ENCODE assay signal across 19 cellular contexts in the genomic region with DNA sequence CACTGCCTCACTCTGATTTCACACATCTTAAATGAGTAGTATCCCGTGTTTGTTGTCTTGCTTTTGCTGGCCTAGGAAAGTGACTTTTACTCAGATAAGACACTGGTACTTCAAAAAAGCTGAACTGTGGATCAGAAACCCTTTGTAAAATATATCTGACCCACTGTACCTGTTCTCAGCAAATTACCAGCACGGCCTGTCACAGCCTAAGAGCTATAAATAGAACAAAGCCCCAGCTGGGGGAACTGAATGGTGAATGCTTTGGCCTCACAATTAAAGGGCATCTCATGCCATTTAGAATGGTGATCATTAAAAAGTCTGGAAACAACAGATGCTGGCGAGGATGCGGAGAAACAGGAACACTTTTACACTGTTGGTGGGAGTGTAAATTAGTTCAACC.
"Had no signal": no experiment of that assay in that cellular context is flagged by ENCODE, and none has a peak within 500 bp of the region (broad histone marks: within the 10 kb centered on the region; RNA-seq: fewer than 3 reads in every experiment).

No MANE protein-coding gene starts in this region.

- H3K27ac ChIP-seq: pancreas, spleen, uterus had no signal

- DNase-seq: activated CD4-positive, alpha-beta memory T cell treated with anti-CD3 and anti-CD28 coated beads, Interleukin-2, amount 10 ng/mL, durations not matched to agents 7 days and 5 days; activated CD4-positive, alpha-beta T cell treated with anti-CD3 and anti-CD28 coated beads for 48 hours; activated CD4-positive, CD25-positive, alpha-beta regulatory T cell; activated CD8-positive, alpha-beta memory T cell treated with anti-CD3 and anti-CD28 coated beads, Interleukin-2, amount 10 ng/mL, durations not matched to agents 7 days and 5 days; activated naive CD4-positive, alpha-beta T cell treated with Interleukin-2 at 50 U/mL for 16 hours; activated T-cell treated with anti-CD3 and anti-CD28 coated beads, Interleukin-2, amount 50 U/mL, for 1 hour; cerebellar nuclear complex; effector CD8-positive, alpha-beta T cell; hypothalamus; mucosa of descending colon; naive B cell; pancreas; spleen; stimulated activated naive CD4-positive, alpha-beta T cell treated with Interleukin-2 at 50 U/mL for 16 hours; T1000; tibial artery; uterus had no signal

- H3K4me3 Mint-ChIP-seq: activated CD4-positive, alpha-beta memory T cell treated with anti-CD3 and anti-CD28 coated beads, Interleukin-2, amount 10 ng/mL, durations not matched to agents 7 days and 5 days; activated CD8-positive, alpha-beta memory T cell treated with anti-CD3 and anti-CD28 coated beads, Interleukin-2, amount 10 ng/mL, durations not matched to agents 7 days and 5 days; activated T-helper 17 cell treated with anti-CD3 and anti-CD28 coated beads, Interleukin-2, amount 50 U/mL, for 72 hours; memory B cell; naive B cell had no signal

- H3K4me3 ChIP-seq: mucosa of descending colon, pancreas, spleen, tibial artery, uterus had no signal

- H3K27ac Mint-ChIP-seq: activated CD4-positive, alpha-beta memory T cell treated with anti-CD3 and anti-CD28 coated beads, Interleukin-2, amount 10 ng/mL, durations not matched to agents 7 days and 5 days; activated CD8-positive, alpha-beta memory T cell treated with anti-CD3 and anti-CD28 coated beads, Interleukin-2, amount 10 ng/mL, durations not matched to agents 7 days and 5 days had no signal

- H3K36me3 ChIP-seq: uterus had no signal

- H3K9me3 ChIP-seq: mucosa of descending colon, pancreas, spleen, tibial artery, uterus had no signal

- H3K27me3 Mint-ChIP-seq: activated CD4-positive, alpha-beta memory T cell treated with anti-CD3 and anti-CD28 coated beads, Interleukin-2, amount 10 ng/mL, durations not matched to agents 7 days and 5 days; activated CD8-positive, alpha-beta memory T cell treated with anti-CD3 and anti-CD28 coated beads, Interleukin-2, amount 10 ng/mL, durations not matched to agents 7 days and 5 days; activated T-helper 17 cell treated with anti-CD3 and anti-CD28 coated beads, Interleukin-2, amount 50 U/mL, for 72 hours; memory B cell; naive B cell had no signal

- H3K27me3 ChIP-seq: pancreas, spleen, tibial artery, uterus had no signal

- H3K4me1 ChIP-seq: pancreas had no signal

- H3K9me3 Mint-ChIP-seq: activated CD4-positive, alpha-beta memory T cell treated with anti-CD3 and anti-CD28 coated beads, Interleukin-2, amount 10 ng/mL, durations not matched to agents 7 days and 5 days; activated T-helper 17 cell treated with anti-CD3 and anti-CD28 coated beads, Interleukin-2, amount 50 U/mL, for 72 hours had no signal
